Comparison of ENCODE assay signal across 16 cellular contexts in the genomic region with DNA sequence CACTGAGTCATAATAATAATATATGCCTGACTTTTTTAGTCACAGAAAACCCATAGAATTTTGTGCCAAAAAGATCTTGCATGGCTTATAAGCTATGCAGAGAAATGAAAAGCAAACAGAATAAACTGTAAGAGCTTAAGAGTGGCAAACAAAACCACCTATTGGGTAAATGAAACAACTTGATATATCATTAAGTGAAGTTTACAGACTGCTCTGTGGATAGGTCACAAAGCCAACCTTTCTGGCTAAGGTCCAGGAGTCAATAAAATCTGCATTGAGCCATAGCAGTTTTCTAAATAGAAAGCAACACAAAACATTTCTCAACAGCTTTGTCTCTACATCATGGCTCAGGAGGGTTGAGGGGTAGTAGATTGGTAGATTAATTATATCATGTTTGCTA.
DNase-seq lines count a peak whose midpoint lies in the region; ATAC-seq and TF ChIP-seq lines count a peak whose summit lies in the region.
"Had no signal": no experiment of that assay in that cellular context is flagged by ENCODE, and none has a peak within 500 bp of the region (broad histone marks: within the 10 kb centered on the region; RNA-seq: fewer than 3 reads in every experiment).

No MANE protein-coding gene starts in this region.

- ATAC-seq in esophagus mucosa, result peak; percentile 65
- ATAC-seq: natural killer cell had no signal

- TF ChIP-seq CTCF in GM10266 (IDR thresholded peaks at IDR 0.05; ENCODE audit: control insufficient read depth, insufficient read depth, low read depth, missing control alignments), result no peak

- peak; percentile 1 for DNase-seq in GM04504 (ENCODE audit: low read depth)
- peak; percentile 36 for DNase-seq in NCI-H146 (lab: John Stamatoyannopoulos, UW)
- peak; percentile 84 for DNase-seq in NCI-H510A (lab: John Stamatoyannopoulos, UW)
- no peak for DNase-seq in GM10266 (ENCODE audit: extremely low spot score)
- no peak for DNase-seq in ecto neural progenitor cell (ENCODE audit: low spot score)
- DNase-seq in GM19240 (ENCODE audit: insufficient read length, low spot score), result no peak
- DNase-seq in activated CD4-positive, alpha-beta T cell treated with anti-CD3 and anti-CD28 coated beads, Interleukin-2, amount 50 U/mL, for 1 hour, result no peak
- DNase-seq: dermis blood vessel endothelial cell; foreskin melanocyte; KG1; kidney; mesendoderm; natural killer cell; NCI-H1436; stimulated activated CD4-positive, alpha-beta T cell treated with anti-CD3 and anti-CD28 coated beads, Interleukin-4, amount 100 ng/mL, for 1 hour had no signal

Comparison
In these comparisons a context has a peak if more than half of its experiments do, and no peak if none do; other contexts are left out.
1. DNase-seq: peak in GM04504 (single experiment), NCI-H146 (single experiment) and NCI-H510A (single experiment); none in GM10266 (single experiment), ecto neural progenitor cell (single experiment), GM19240 (single experiment) and activated CD4-positive, alpha-beta T cell treated with anti-CD3 and anti-CD28 coated beads, Interleukin-2, amount 50 U/mL, for 1 hour (single experiment).